In genomic region chr22:19568337-19569311, GRCh38 we compare ENCODE assay signal across 13 cellular contexts. TPM values are rescaled to one million over a fixed set of nuclear protein-coding genes. Genes with fewer than 3 reads are reported as not detected.
A peak's percentile ranks its signal among the peaks of the same experiment; 100 is the strongest.
DNase-seq lines count a peak whose midpoint lies in the region; ATAC-seq and TF ChIP-seq lines count a peak whose summit lies in the region.
"Had no signal": no experiment of that assay in that cellular context is flagged by ENCODE, and none has a peak within 500 bp of the region (broad histone marks: within the 10 kb centered on the region; RNA-seq: fewer than 3 reads in every experiment).

No MANE protein-coding gene starts in this region.

- H3K4me3 ChIP-seq in ACC112 (ENCODE audit: low read depth, low read length), result no peak overlapping the region
- H3K4me3 ChIP-seq in HFF-Myc (replicated peaks; ENCODE audit: low read depth, low read length), result no peak overlapping the region
- H3K4me3 ChIP-seq in tibial artery, result no peak overlapping the region
- H3K4me3 ChIP-seq in MM.1S (ENCODE audit: low read length), result no peak overlapping the region
- H3K4me3 ChIP-seq: adrenal gland had no signal

- H3K9me3 Mint-ChIP-seq in activated T-helper 17 cell treated with anti-CD3 and anti-CD28 coated beads, Interleukin-2, amount 50 U/mL, for 72 hours, result no peaks in the 10 kb centered on the region

- intact Hi-C loops in tibial artery (cut with DNase I; ENCODE audit: low total_unique reads), result no loop called here

- no peaks in the 10 kb centered on the region for H3K79me2 ChIP-seq in ACC112 (ENCODE audit: control insufficient read depth, insufficient read depth, low read length, unreplicated experiment)
- H3K79me2 ChIP-seq in MM.1S (ENCODE audit: low read length), result no peaks in the 10 kb centered on the region

- ATAC-seq in activated T-helper 17 cell treated with anti-CD3 and anti-CD28 coated beads, Interleukin-2, amount 50 U/mL, for 72 hours (replicated peaks), result no peak
- ATAC-seq in GM18505 (IDR thresholded peaks at IDR 0.05; ENCODE audit: unreplicated experiment), result no peak
- ATAC-seq: activated CD4-positive, alpha-beta T cell treated with anti-CD3 and anti-CD28 coated beads for 36 hours; Panc1 had no signal

- no peaks in the 10 kb centered on the region for H3K27me3 ChIP-seq in ACC112 (ENCODE audit: insufficient read depth, low read length)
- peaks cover 0 to 19% of the 10 kb centered on the region in 2 donors for H3K27me3 ChIP-seq in tibial artery
- H3K27me3 ChIP-seq in MM.1S (replicated peaks; ENCODE audit: insufficient read depth, low read length), result no peaks in the 10 kb centered on the region
- H3K27me3 ChIP-seq: adrenal gland had no signal

- H2AFZ ChIP-seq in ACC112 (ENCODE audit: low read length, unreplicated experiment), result no peak overlapping the region
- H2AFZ ChIP-seq in MM.1S (ENCODE audit: low read length), result no peak overlapping the region

- TF ChIP-seq POLR2A in GM18505 (IDR thresholded peaks at IDR 0.05; ENCODE audit: borderline replicate concordance, extremely low read depth, insufficient read depth, insufficient read length), result no peak

- H3K4me3 Mint-ChIP-seq in activated T-helper 17 cell treated with anti-CD3 and anti-CD28 coated beads, Interleukin-2, amount 50 U/mL, for 72 hours, result no peak overlapping the region
- H3K4me3 Mint-ChIP-seq: activated CD4-positive, alpha-beta T cell treated with anti-CD3 and anti-CD28 coated beads for 36 hours; CD4-positive, alpha-beta memory T cell had no signal

- no peaks in the 10 kb centered on the region for H3F3A ChIP-seq in MM.1S (ENCODE audit: insufficient read depth, low read length)

- no peak overlapping the region for H3K9ac ChIP-seq in MM.1S (ENCODE audit: low read length)

- peak overlapping the region; percentile 60 for H3K27ac ChIP-seq in ACC112 (ENCODE audit: low read depth, low read length)
- H3K27ac ChIP-seq in tibial artery, result no peak overlapping the region
- no peak overlapping the region for H3K27ac ChIP-seq in MM.1S (ENCODE audit: low read length)
- H3K27ac ChIP-seq: adrenal gland had no signal

- H3K4me1 ChIP-seq in ACC112 (ENCODE audit: control insufficient read depth, insufficient read depth, low read length, unreplicated experiment) (peaks cover 22% of the 10 kb centered on the region), tibial artery (no peaks in the 10 kb centered on the region), MM.1S (ENCODE audit: low read length) (no peaks in the 10 kb centered on the region)
- H3K4me1 ChIP-seq: adrenal gland had no signal

- H3K36me3 Mint-ChIP-seq in activated T-helper 17 cell treated with anti-CD3 and anti-CD28 coated beads, Interleukin-2, amount 50 U/mL, for 72 hours (ENCODE audit: low read depth), result no peaks in the 10 kb centered on the region
- H3K36me3 Mint-ChIP-seq: CD4-positive, alpha-beta memory T cell had no signal

- no peaks in the 10 kb centered on the region for H4K20me1 ChIP-seq in MM.1S (ENCODE audit: insufficient read depth, low read length)

- H3K27ac Mint-ChIP-seq in activated T-helper 17 cell treated with anti-CD3 and anti-CD28 coated beads, Interleukin-2, amount 50 U/mL, for 72 hours, result peak overlapping the region; percentile 29
- H3K27ac Mint-ChIP-seq: activated CD4-positive, alpha-beta T cell treated with anti-CD3 and anti-CD28 coated beads for 36 hours had no signal

- no peaks in the 10 kb centered on the region for H3K9me3 ChIP-seq in tibial artery
- H3K9me3 ChIP-seq in MM.1S (replicated peaks; ENCODE audit: insufficient read depth, low read length), result no peaks in the 10 kb centered on the region
- H3K9me3 ChIP-seq: adrenal gland had no signal

- H3K36me3 ChIP-seq in ACC112 (ENCODE audit: insufficient read depth, low read length), result no peaks in the 10 kb centered on the region
- no peaks in the 10 kb centered on the region for H3K36me3 ChIP-seq in tibial artery
- H3K36me3 ChIP-seq in MM.1S (replicated peaks; ENCODE audit: insufficient read depth, low read length), result no peaks in the 10 kb centered on the region
- H3K36me3 ChIP-seq: adrenal gland had no signal

- TF ChIP-seq CTCF in HFF-Myc (IDR thresholded peaks at IDR 0.05; ENCODE audit: low read depth, low read length, missing control alignments) (no peak), tibial artery (IDR thresholded peaks at IDR 0.05) (no peak), MM.1S (IDR thresholded peaks at IDR 0.05; ENCODE audit: low read length) (no peak)

- H3K4me2 ChIP-seq in MM.1S (ENCODE audit: low read depth, low read length), result no peak overlapping the region

- H3K27me3 Mint-ChIP-seq in activated T-helper 17 cell treated with anti-CD3 and anti-CD28 coated beads, Interleukin-2, amount 50 U/mL, for 72 hours, result peaks cover 4% of the 10 kb centered on the region
- H3K27me3 Mint-ChIP-seq: activated CD4-positive, alpha-beta T cell treated with anti-CD3 and anti-CD28 coated beads for 36 hours had no signal

- H3K4me1 Mint-ChIP-seq in activated T-helper 17 cell treated with anti-CD3 and anti-CD28 coated beads, Interleukin-2, amount 50 U/mL, for 72 hours, result peaks cover 4% of the 10 kb centered on the region
- H3K4me1 Mint-ChIP-seq: activated CD4-positive, alpha-beta T cell treated with anti-CD3 and anti-CD28 coated beads for 36 hours had no signal

- peak; percentile 49 for DNase-seq in HFF-Myc (ENCODE audit: extremely low read depth, low read depth)
- DNase-seq in hepatic stellate cell (ENCODE audit: low spot score), result peak; percentile 50
- DNase-seq in activated effector memory CD4-positive, alpha-beta T cell treated with Interleukin-2 at 50 U/mL for 16 hours, result no peak
- no peak for DNase-seq in tibial artery
- DNase-seq in MM.1S, result no peak
- DNase-seq: activated CD4-positive, alpha-beta T cell treated with anti-CD3 and anti-CD28 coated beads for 36 hours; CD4-positive, alpha-beta memory T cell; nucleus accumbens had no signal

- H3K9me2 ChIP-seq in MM.1S (replicated peaks; ENCODE audit: insufficient read depth, low read length), result no peaks in the 10 kb centered on the region

RNA-seq across cellular contexts. Expression of gene CLDN5, which starts 44.4 kb away (rescaled TPM):
- under 1 TPM in 1 of 2 donors, not detected in 1; 0.13 TPM for total RNA-seq in activated T-helper 17 cell treated with anti-CD3 and anti-CD28 coated beads, Interleukin-2, amount 50 U/mL, for 72 hours
- total RNA-seq: activated CD4-positive, alpha-beta T cell treated with anti-CD3 and anti-CD28 coated beads for 36 hours; CD4-positive, alpha-beta memory T cell had no signal

Comparison
In these comparisons a context has a peak if more than half of its experiments do, and no peak if none do; other contexts are left out.
1. DNase-seq: peak in HFF-Myc (single experiment) and hepatic stellate cell (single experiment); none in activated effector memory CD4-positive, alpha-beta T cell treated with Interleukin-2 at 50 U/mL for 16 hours (single experiment), tibial artery (0 of 2) and MM.1S (single experiment).